15 cellular contexts compared by ENCODE assay signal in the genomic region with DNA sequence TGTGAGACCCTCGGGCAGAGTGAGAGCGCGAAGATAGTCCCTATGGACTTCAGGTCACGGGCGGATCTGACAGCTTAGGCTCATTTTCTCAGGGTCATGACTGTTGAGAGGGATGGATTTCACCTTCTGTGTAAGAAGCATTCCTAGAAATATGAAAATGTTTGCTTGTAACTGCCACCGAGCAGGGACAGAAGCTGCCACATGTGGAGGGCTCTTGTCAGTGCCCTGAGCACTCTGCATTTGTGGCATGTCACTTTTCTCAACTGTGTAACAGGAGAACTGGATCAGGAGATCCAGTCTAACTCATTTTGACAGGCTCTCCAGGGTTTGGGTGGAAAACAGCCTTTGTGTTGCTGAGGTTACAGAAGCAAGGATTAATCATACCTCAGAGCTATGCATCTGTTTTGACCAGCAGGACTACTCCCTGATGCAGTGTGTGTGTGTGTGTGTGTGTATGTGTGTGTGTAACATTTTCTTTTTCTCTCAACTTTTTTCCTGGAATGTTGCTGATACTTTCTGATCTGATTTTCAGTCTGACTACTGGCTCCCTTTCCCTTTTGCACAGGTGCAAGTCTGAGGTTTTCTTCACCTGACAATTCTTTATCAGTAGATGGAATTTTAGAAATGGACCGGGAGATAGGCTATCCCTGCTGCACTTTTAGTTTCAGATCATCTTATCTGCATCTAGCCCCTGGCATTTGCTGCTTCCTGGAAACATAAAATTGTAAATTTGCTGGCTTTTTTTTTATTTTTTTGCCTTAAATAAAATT.
A peak's percentile ranks its signal among the peaks of the same experiment; 100 is the strongest.
DNase-seq lines count a peak whose midpoint lies in the region; ATAC-seq and TF ChIP-seq lines count a peak whose summit lies in the region.
"Had no signal": no experiment of that assay in that cellular context is flagged by ENCODE, and none has a peak within 500 bp of the region (broad histone marks: within the 10 kb centered on the region; RNA-seq: fewer than 3 reads in every experiment).

No MANE protein-coding gene starts in this region.

- BruUV-seq in mammary epithelial cell (replicated peaks; lab: Mats Ljungman, UMichigan), result no TSS peak

- H3K36me3 Mint-ChIP-seq in activated T-helper 2 cell treated with anti-CD3 and anti-CD28 coated beads, Interferon-gamma antibody, Interleukin-2, Interleukin-4, amounts not matched to agents 10 μg/mL and 5 μg/mL and 100 μg/mL, durations not matched to agents 14 hours and 24 hours and 36 hours (ENCODE audit: low read depth), result no peaks in the 10 kb centered on the region
- H3K36me3 Mint-ChIP-seq: type B pancreatic cell, WTC11 had no signal

- H3K79me2 ChIP-seq in mammary epithelial cell (ENCODE audit: insufficient read depth, low read length), result no peaks in the 10 kb centered on the region

- H4K20me1 ChIP-seq in mammary epithelial cell (ENCODE audit: insufficient read depth, low read length), result no peaks in the 10 kb centered on the region

- no peak for TF ChIP-seq CTCF in mammary epithelial cell (conservative IDR thresholded peaks at IDR 0.05 in 1 of 2, IDR thresholded peaks at IDR 0.05 in 1 of 2; ENCODE audit: extremely low read depth in 1 of 2, insufficient read depth in 1 of 2, low read depth in 1 of 2, low read length in 2 of 2)
- no peak for TF ChIP-seq CTCF in breast epithelium (IDR thresholded peaks at IDR 0.05)
- TF ChIP-seq CTCF in upper lobe of left lung (IDR thresholded peaks at IDR 0.05), result no peak

- no peak overlapping the region for H3K4me3 ChIP-seq in mammary epithelial cell (replicated peaks in 1 of 3; ENCODE audit: insufficient read depth in 1 of 3, low read depth in 2 of 3, low read length in 3 of 3)
- H3K4me3 ChIP-seq in breast epithelium, result no peak overlapping the region
- H3K4me3 ChIP-seq in upper lobe of left lung, result no peak overlapping the region
- H3K4me3 ChIP-seq: Peyer's patch, right lobe of liver had no signal

- peaks cover 16% of the 10 kb centered on the region for H3K27me3 Mint-ChIP-seq in activated T-helper 2 cell treated with anti-CD3 and anti-CD28 coated beads, Interferon-gamma antibody, Interleukin-2, Interleukin-4, amounts not matched to agents 10 μg/mL and 5 μg/mL and 100 μg/mL, durations not matched to agents 14 hours and 24 hours and 36 hours (ENCODE audit: low read depth)
- H3K27me3 Mint-ChIP-seq: type B pancreatic cell had no signal

- dilution Hi-C loops in mammary epithelial cell (cut with HindIII; ENCODE audit: low sequenced_read_pairs), result no loop called here

- H3K27ac ChIP-seq in mammary epithelial cell (ENCODE audit: insufficient read depth, low read depth, low read length) (no peak overlapping the region), breast epithelium (no peak overlapping the region), upper lobe of left lung (no peak overlapping the region)
- H3K27ac ChIP-seq: Peyer's patch, right lobe of liver had no signal

- H3K4me1 Mint-ChIP-seq in activated T-helper 2 cell treated with anti-CD3 and anti-CD28 coated beads, Interferon-gamma antibody, Interleukin-2, Interleukin-4, amounts not matched to agents 10 μg/mL and 5 μg/mL and 100 μg/mL, durations not matched to agents 14 hours and 24 hours and 36 hours (ENCODE audit: low read depth), result peaks cover 36% of the 10 kb centered on the region

- no peak overlapping the region for H2AFZ ChIP-seq in mammary epithelial cell (ENCODE audit: low read depth, low read length)

- no peaks in the 10 kb centered on the region for H3K9me3 Mint-ChIP-seq in activated T-helper 2 cell treated with anti-CD3 and anti-CD28 coated beads, Interferon-gamma antibody, Interleukin-2, Interleukin-4, amounts not matched to agents 10 μg/mL and 5 μg/mL and 100 μg/mL, durations not matched to agents 14 hours and 24 hours and 36 hours
- H3K9me3 Mint-ChIP-seq: type B pancreatic cell had no signal

- H3K9me3 ChIP-seq in mammary epithelial cell (replicated peaks; ENCODE audit: insufficient read depth, low read length), result no peaks in the 10 kb centered on the region
- H3K9me3 ChIP-seq in breast epithelium, result no peaks in the 10 kb centered on the region
- H3K9me3 ChIP-seq in upper lobe of left lung, result no peaks in the 10 kb centered on the region
- H3K9me3 ChIP-seq: Peyer's patch, right lobe of liver had no signal

- CTCF ChIA-PET in mammary epithelial cell (lab: Charles Lee; ENCODE audit: low non-redundant PET), result no interaction called here

- H3K27me3 ChIP-seq in mammary epithelial cell (ENCODE audit: insufficient read depth, low read length) (no peaks in the 10 kb centered on the region), breast epithelium (no peaks in the 10 kb centered on the region), upper lobe of left lung (no peaks in the 10 kb centered on the region)
- H3K27me3 ChIP-seq: Peyer's patch, right lobe of liver had no signal

- in situ Hi-C loops in mammary epithelial cell (cut with MboI; ENCODE audit: low sequenced_read_pairs in 2 of 2), result no loop called here

- no peaks in the 10 kb centered on the region for H3K36me3 ChIP-seq in mammary epithelial cell (ENCODE audit: insufficient read depth, low read length)
- H3K36me3 ChIP-seq in breast epithelium, result no peaks in the 10 kb centered on the region
- H3K36me3 ChIP-seq in upper lobe of left lung, result no peaks in the 10 kb centered on the region
- H3K36me3 ChIP-seq: Peyer's patch, right lobe of liver had no signal

- H3K27ac Mint-ChIP-seq in activated T-helper 2 cell treated with anti-CD3 and anti-CD28 coated beads, Interferon-gamma antibody, Interleukin-2, Interleukin-4, amounts not matched to agents 10 μg/mL and 5 μg/mL and 100 μg/mL, durations not matched to agents 14 hours and 24 hours and 36 hours, result peak overlapping the region; percentile 91
- H3K27ac Mint-ChIP-seq: type B pancreatic cell, WTC11 had no signal

- no peak overlapping the region for H3K9ac ChIP-seq in mammary epithelial cell (ENCODE audit: insufficient read depth, low read length)

- WGBS in mammary epithelial cell (ENCODE audit: low coverage, missing lambda C conversion rate), result 78% methylated on average over 7 of the region's 7 CpGs
- 64 to 78% methylated on average over 7 of the region's 7 CpGs for WGBS in upper lobe of left lung, 2 donors

- no peak overlapping the region for H3K4me3 Mint-ChIP-seq in activated T-helper 2 cell treated with anti-CD3 and anti-CD28 coated beads, Interferon-gamma antibody, Interleukin-2, Interleukin-4, amounts not matched to agents 10 μg/mL and 5 μg/mL and 100 μg/mL, durations not matched to agents 14 hours and 24 hours and 36 hours (ENCODE audit: low read depth)
- H3K4me3 Mint-ChIP-seq: type B pancreatic cell, WTC11 had no signal

- TF ChIP-seq POLR2A in breast epithelium (IDR thresholded peaks at IDR 0.05), result no peak
- no peak for TF ChIP-seq POLR2A in upper lobe of left lung (IDR thresholded peaks at IDR 0.05)

- no peak overlapping the region for H3K4me2 ChIP-seq in mammary epithelial cell (ENCODE audit: insufficient read depth, low read depth, low read length)

- DNase-seq in mammary epithelial cell (peak; percentile 33), breast epithelium (ENCODE audit: low spot score in 2 of 2) (no peak), hepatic stellate cell (ENCODE audit: low spot score) (peak; percentile 12), upper lobe of left lung (no peak), NAMALWA (ENCODE audit: low spot score) (no peak), NCI-H524 (lab: John Stamatoyannopoulos, UW) (no peak)
- DNase-seq in activated T-helper 2 cell treated with anti-CD3 and anti-CD28 coated beads, Interferon-gamma antibody, Interleukin-2, Interleukin-4, amounts not matched to agents 10 μg/mL and 5 μg/mL and 100 μg/mL, durations not matched to agents 14 hours and 24 hours and 36 hours (ENCODE audit: low spot score), result no peak
- DNase-seq: activated naive CD4-positive, alpha-beta T cell treated with Interleukin-2 at 50 U/mL for 16 hours; NCI-H2029; Peyer's patch; right lobe of liver had no signal

- intact Hi-C loops in mammary epithelial cell (cut with micrococcal nuclease), result no loop called here
- intact Hi-C loops in breast epithelium (cut with DNase I; ENCODE audit: low total_unique reads), result no loop called here
- intact Hi-C loops in activated T-helper 2 cell treated with anti-CD3 and anti-CD28 coated beads, Interferon-gamma antibody, Interleukin-2, Interleukin-4, amounts not matched to agents 10 μg/mL and 5 μg/mL and 100 μg/mL, durations not matched to agents 14 hours and 24 hours and 36 hours (cut with micrococcal nuclease), result loop anchor here (5.0 to 10.0 kb wide), 3 partner anchors 526 to 1134 kb away; a partner anchor contains a TSS

- H3K4me1 ChIP-seq in mammary epithelial cell (ENCODE audit: insufficient read depth, low read length) (no peaks in the 10 kb centered on the region), breast epithelium (no peaks in the 10 kb centered on the region), upper lobe of left lung (no peaks in the 10 kb centered on the region)
- H3K4me1 ChIP-seq: Peyer's patch, right lobe of liver had no signal

- no peak for TF ChIP-seq EP300 in upper lobe of left lung (IDR thresholded peaks at IDR 0.05)

- peak; percentile 30 to 53 for ATAC-seq in upper lobe of left lung (ENCODE audit: low FRiP score in 2 of 2)
- ATAC-seq in GM18867 (IDR thresholded peaks at IDR 0.05; ENCODE audit: unreplicated experiment), result no peak
- ATAC-seq: HCT116, right lobe of liver, WTC11 had no signal

Comparison
In these comparisons a context has a peak if more than half of its experiments do, and no peak if none do; other contexts are left out.
1. DNase-seq: peak in mammary epithelial cell (single experiment) and hepatic stellate cell (single experiment); none in breast epithelium (0 of 2), activated T-helper 2 cell treated with anti-CD3 and anti-CD28 coated beads, Interferon-gamma antibody, Interleukin-2, Interleukin-4, amounts not matched to agents 10 μg/mL and 5 μg/mL and 100 μg/mL, durations not matched to agents 14 hours and 24 hours and 36 hours (single experiment), upper lobe of left lung (0 of 2), NAMALWA (single experiment) and NCI-H524 (0 of 2).